Comparison of ENCODE assay signal across 30 cellular contexts in genomic region chr15:29170496-29170895, GRCh38.
"Had no signal": no experiment of that assay in that cellular context is flagged by ENCODE, and none has a peak within 500 bp of the region (broad histone marks: within the 10 kb centered on the region; RNA-seq: fewer than 3 reads in every experiment).

No MANE protein-coding gene starts in this region.

- H3K4me1 ChIP-seq: adrenal gland, body of pancreas, breast epithelium had no signal

- H3K4me3 ChIP-seq: adrenal gland, body of pancreas, breast epithelium, MG63, PC-9 had no signal

- H3K36me3 ChIP-seq: adrenal gland, breast epithelium, MG63, WERI-Rb-1 had no signal

- H3K4me1 Mint-ChIP-seq: activated CD4-positive, alpha-beta T cell treated with anti-CD3 and anti-CD28 coated beads, Interleukin-2, amount 10 ng/mL, durations not matched to agents 24 days and 14 days had no signal

- H3K9me3 Mint-ChIP-seq: activated CD4-positive, alpha-beta T cell treated with anti-CD3 and anti-CD28 coated beads, Interleukin-2, amount 10 ng/mL, durations not matched to agents 24 days and 14 days; activated CD8-positive, alpha-beta T cell treated with anti-CD3 and anti-CD28 coated beads for 36 hours; activated naive CD4-positive, alpha-beta T cell treated with anti-CD3 and anti-CD28 coated beads for 36 hours; activated naive CD4-positive, alpha-beta T cell treated with anti-CD3 and anti-CD28 coated beads, Interleukin-2, amount 50 U/mL, for 72 hours; activated T-cell treated with anti-CD3 and anti-CD28 coated beads, Interleukin-2, amount 50 U/mL, for 4 hours; activated T-helper 1 cell treated with anti-CD3 and anti-CD28 coated beads, Interleukin-12 subunit alpha, Interleukin-12 subunit beta, Interleukin-2, Interleukin-4 antibody, amounts not matched to agents 30 ng/mL and 10 ng/mL and 1 ng/mL, durations not matched to agents 14 hours and 24 hours and 36 hours had no signal

- H3K4me3 Mint-ChIP-seq: activated CD4-positive, alpha-beta T cell treated with anti-CD3 and anti-CD28 coated beads, Interleukin-2, amount 10 ng/mL, durations not matched to agents 24 days and 14 days; activated CD8-positive, alpha-beta T cell treated with anti-CD3 and anti-CD28 coated beads for 36 hours; activated naive CD4-positive, alpha-beta T cell treated with anti-CD3 and anti-CD28 coated beads for 36 hours; activated T-cell treated with anti-CD3 and anti-CD28 coated beads, Interleukin-2, amount 50 U/mL, for 4 hours; activated T-helper 1 cell treated with anti-CD3 and anti-CD28 coated beads, Interleukin-12 subunit alpha, Interleukin-12 subunit beta, Interleukin-2, Interleukin-4 antibody, amounts not matched to agents 30 ng/mL and 10 ng/mL and 1 ng/mL, durations not matched to agents 14 hours and 24 hours and 36 hours had no signal

- H3K27ac ChIP-seq: adrenal gland, body of pancreas, breast epithelium, PC-9, RWPE1, WERI-Rb-1 had no signal

- H3K27ac Mint-ChIP-seq: activated CD4-positive, alpha-beta T cell treated with anti-CD3 and anti-CD28 coated beads, Interleukin-2, amount 10 ng/mL, durations not matched to agents 24 days and 14 days; activated CD8-positive, alpha-beta T cell treated with anti-CD3 and anti-CD28 coated beads for 36 hours; activated naive CD4-positive, alpha-beta T cell treated with anti-CD3 and anti-CD28 coated beads for 36 hours; activated naive CD4-positive, alpha-beta T cell treated with anti-CD3 and anti-CD28 coated beads, Interleukin-2, amount 50 U/mL, for 72 hours; activated T-helper 1 cell treated with anti-CD3 and anti-CD28 coated beads, Interleukin-12 subunit alpha, Interleukin-12 subunit beta, Interleukin-2, Interleukin-4 antibody, amounts not matched to agents 30 ng/mL and 10 ng/mL and 1 ng/mL, durations not matched to agents 14 hours and 24 hours and 36 hours had no signal

- ATAC-seq: activated CD8-positive, alpha-beta T cell treated with anti-CD3 and anti-CD28 coated beads for 36 hours; activated naive CD4-positive, alpha-beta T cell treated with anti-CD3 and anti-CD28 coated beads, Interleukin-2, amount 50 U/mL, for 72 hours; activated T-cell treated with anti-CD3 and anti-CD28 coated beads, Interleukin-2, amount 50 U/mL, for 4 hours; body of pancreas; Right ventricle myocardium inferior had no signal

- H3K4me2 ChIP-seq: PC-9 had no signal

- H2AFZ ChIP-seq: PC-9 had no signal

- H3K27me3 ChIP-seq: adrenal gland, body of pancreas, breast epithelium had no signal

- H3K36me3 Mint-ChIP-seq: activated naive CD4-positive, alpha-beta T cell treated with anti-CD3 and anti-CD28 coated beads, Interleukin-2, amount 50 U/mL, for 72 hours had no signal

- DNase-seq: activated CD4-positive, alpha-beta T cell treated with anti-CD3 and anti-CD28 coated beads, Interleukin-2, amount 10 ng/mL, durations not matched to agents 24 days and 14 days; activated CD4-positive, alpha-beta T cell treated with anti-CD3 and anti-CD28 coated beads, Interleukin-2, amount 50 U/mL, for 4 hours; activated CD8-positive, alpha-beta T cell treated with anti-CD3 and anti-CD28 coated beads for 36 hours; activated gamma-delta T cell treated with Interleukin-2 at 50 U/mL for 16 hours; activated naive CD4-positive, alpha-beta T cell treated with anti-CD3 and anti-CD28 coated beads for 36 hours; activated T-cell treated with anti-CD3 and anti-CD28 coated beads for 4 hours; activated T-cell treated with anti-CD3 and anti-CD28 coated beads, Interleukin-2, amount 50 U/mL, for 4 hours; adrenal gland; body of pancreas; cerebellar nuclear complex; MG63; NCI-H1092 treated with DMSO at 0.1 percent for 48 hours; NCI-H1417; NCI-H146; NCI-H187; NCI-H2029 treated with DMSO at 0.1 percent for 48 hours; NCI-H2171 treated with DMSO at 0.1 percent for 48 hours; NCI-H2227 treated with DMSO at 0.1 percent for 48 hours; NCI-H446 treated with DMSO at 0.1 percent for 48 hours; NCI-H524; PC-9; SIG-M5; SW 1271; T1000; WERI-Rb-1 had no signal

- H3K9me3 ChIP-seq: adrenal gland, body of pancreas, breast epithelium, MG63 had no signal
